12 cellular contexts compared by ENCODE assay signal in the genomic region with DNA sequence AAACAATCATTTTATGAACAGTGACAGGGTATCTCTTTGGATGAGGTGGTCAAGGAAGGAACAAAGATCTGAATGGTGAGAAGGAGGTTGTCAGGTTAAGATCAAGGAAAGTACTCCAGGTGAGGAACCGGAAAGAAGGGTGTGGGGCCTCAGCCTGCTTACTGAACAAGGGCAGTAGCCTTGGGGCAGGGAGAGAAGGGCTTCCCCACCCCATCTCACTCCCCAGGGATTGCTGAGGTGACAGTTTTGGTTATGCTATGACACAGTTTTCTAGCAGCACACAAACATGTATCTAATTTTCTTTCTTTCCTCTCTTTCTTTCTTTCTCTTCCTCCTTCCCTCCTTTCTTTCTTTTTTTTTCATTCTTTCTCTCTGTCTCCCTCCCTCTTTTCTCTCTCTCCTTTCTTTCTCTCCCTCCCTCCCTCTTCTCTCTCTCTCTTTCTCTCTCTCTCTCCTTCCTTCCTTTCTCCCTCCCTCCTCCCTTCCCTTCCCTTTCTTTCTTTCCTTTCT. TPM values are rescaled to one million over a fixed set of nuclear protein-coding genes. Genes with fewer than 3 reads are reported as not detected.
DNase-seq lines count a peak whose midpoint lies in the region; ATAC-seq and TF ChIP-seq lines count a peak whose summit lies in the region.
"Had no signal": no experiment of that assay in that cellular context is flagged by ENCODE, and none has a peak within 500 bp of the region (broad histone marks: within the 10 kb centered on the region; RNA-seq: fewer than 3 reads in every experiment).

No MANE protein-coding gene starts in this region.

- H3K9ac ChIP-seq in PC-3 (ENCODE audit: low read length) = no peak overlapping the region

- POLR2A ChIA-PET in PC-3 (lab: Charles Lee; ENCODE audit: unreplicated experiment) = no interaction called here

- no peaks in the 10 kb centered on the region for H3F3A ChIP-seq in PC-3 (ENCODE audit: low read length, unreplicated experiment)

- H3K36me3 Mint-ChIP-seq in activated T-cell treated with anti-CD3 and anti-CD28 coated beads, Interleukin-2, amount 50 U/mL, for 24 hours (ENCODE audit: low read depth) = peaks cover 7% of the 10 kb centered on the region
- H3K36me3 Mint-ChIP-seq in stimulated activated naive B cell treated with anti-CD40 and anti-IgM and Interleukin-4, amounts not matched to agents 10 μg/mL and 1 μg/mL and 100 μg/mL, for 72 hours = peaks cover 4 to 7% of the 10 kb centered on the region in 2 donors
- H3K36me3 Mint-ChIP-seq: activated naive CD8-positive, alpha-beta T cell treated with anti-CD3 and anti-CD28 coated beads, Interleukin-2, amount 10 ng/mL, durations not matched to agents 7 days and 5 days had no signal

- 61% methylated on average over 1 of the region's 1 CpG for WGBS in right cardiac atrium

- H3K4me3 ChIP-seq in PC-3 (ENCODE audit: low read length) = no peak overlapping the region
- no peak overlapping the region for H3K4me3 ChIP-seq in right cardiac atrium (ENCODE audit: low read length)

- no peak for DNase-seq in activated T-cell treated with anti-CD3 and anti-CD28 coated beads, Interleukin-2, amount 50 U/mL, for 24 hours
- DNase-seq in activated T-cell treated with anti-CD3 and anti-CD28 coated beads for 4 hours = no peak
- peak; percentile 8 for DNase-seq in PC-3
- DNase-seq in stimulated activated naive B cell treated with anti-CD40 and anti-IgM and Interleukin-4, amounts not matched to agents 10 μg/mL and 1 μg/mL and 100 μg/mL, for 72 hours = peak; percentile 59
- no peak for DNase-seq in stimulated activated CD4-positive, alpha-beta T cell treated with anti-CD3 and anti-CD28 coated beads, Interleukin-12 subunit alpha, Interleukin-12 subunit beta, amount 100 ng/mL, for 4 hours
- DNase-seq in right cardiac atrium = no peak
- DNase-seq in germinal center (ENCODE audit: low spot score) = no peak
- DNase-seq: activated naive CD8-positive, alpha-beta T cell treated with anti-CD3 and anti-CD28 coated beads, Interleukin-2, amount 10 ng/mL, durations not matched to agents 7 days and 5 days; naive thymus-derived CD4-positive, alpha-beta T cell; NCI-H1105; T-helper 9 cell had no signal

- H3K4me2 ChIP-seq in PC-3 (ENCODE audit: low read length) = no peak overlapping the region

- H4K20me1 ChIP-seq in PC-3 (ENCODE audit: low read length) = no peaks in the 10 kb centered on the region

- H3K27me3 ChIP-seq in PC-3 (ENCODE audit: low read length) (no peaks in the 10 kb centered on the region), right cardiac atrium (ENCODE audit: control insufficient read depth, insufficient read depth) (no peaks in the 10 kb centered on the region)

- H3K4me3 Mint-ChIP-seq in activated T-cell treated with anti-CD3 and anti-CD28 coated beads, Interleukin-2, amount 50 U/mL, for 24 hours = no peak overlapping the region
- no peak overlapping the region for H3K4me3 Mint-ChIP-seq in stimulated activated naive B cell treated with anti-CD40 and anti-IgM and Interleukin-4, amounts not matched to agents 10 μg/mL and 1 μg/mL and 100 μg/mL, for 72 hours
- H3K4me3 Mint-ChIP-seq: activated naive CD8-positive, alpha-beta T cell treated with anti-CD3 and anti-CD28 coated beads, Interleukin-2, amount 10 ng/mL, durations not matched to agents 7 days and 5 days; naive thymus-derived CD4-positive, alpha-beta T cell had no signal

- peaks cover 8% of the 10 kb centered on the region for H3K4me1 Mint-ChIP-seq in activated T-cell treated with anti-CD3 and anti-CD28 coated beads, Interleukin-2, amount 50 U/mL, for 24 hours (ENCODE audit: low read depth)
- peaks cover 6 to 22% of the 10 kb centered on the region in 2 donors for H3K4me1 Mint-ChIP-seq in stimulated activated naive B cell treated with anti-CD40 and anti-IgM and Interleukin-4, amounts not matched to agents 10 μg/mL and 1 μg/mL and 100 μg/mL, for 72 hours
- H3K4me1 Mint-ChIP-seq: activated naive CD8-positive, alpha-beta T cell treated with anti-CD3 and anti-CD28 coated beads, Interleukin-2, amount 10 ng/mL, durations not matched to agents 7 days and 5 days had no signal

- peaks cover 4% of the 10 kb centered on the region; the same call in 1 of the 2 replicates for H3K79me2 ChIP-seq in PC-3 (ENCODE audit: low read length)

- H3K36me3 ChIP-seq in PC-3 (ENCODE audit: low read depth, low read length) = no peaks in the 10 kb centered on the region

- H3K27me3 Mint-ChIP-seq in activated T-cell treated with anti-CD3 and anti-CD28 coated beads, Interleukin-2, amount 50 U/mL, for 24 hours = no peaks in the 10 kb centered on the region
- no peaks in the 10 kb centered on the region for H3K27me3 Mint-ChIP-seq in stimulated activated naive B cell treated with anti-CD40 and anti-IgM and Interleukin-4, amounts not matched to agents 10 μg/mL and 1 μg/mL and 100 μg/mL, for 72 hours

- no peak for TF ChIP-seq CTCF in PC-3 (conservative IDR thresholded peaks at IDR 0.05; ENCODE audit: low read depth, low read length)

- H3K9me2 ChIP-seq in PC-3 (replicated peaks; ENCODE audit: low read length) = no peaks in the 10 kb centered on the region

- H3K9me3 ChIP-seq in PC-3 (ENCODE audit: low read length) (no peaks in the 10 kb centered on the region), right cardiac atrium (ENCODE audit: control insufficient read depth, low read length) (no peaks in the 10 kb centered on the region)

- intact Hi-C loops in PC-3 (cut with micrococcal nuclease) = no loop called here
- intact Hi-C loops in right cardiac atrium (cut with DNase I) = no loop called here

- peak overlapping the region; percentile 40; the same call in 1 of the 2 replicates for H2AFZ ChIP-seq in PC-3 (ENCODE audit: low read length)

- H3K27ac ChIP-seq in PC-3 (ENCODE audit: low read length) (no peak overlapping the region), right cardiac atrium (ENCODE audit: low read length) (no peak overlapping the region)

- peak overlapping the region; percentile 0 for H3K27ac Mint-ChIP-seq in activated T-cell treated with anti-CD3 and anti-CD28 coated beads, Interleukin-2, amount 50 U/mL, for 24 hours
- no peak overlapping the region for H3K27ac Mint-ChIP-seq in stimulated activated naive B cell treated with anti-CD40 and anti-IgM and Interleukin-4, amounts not matched to agents 10 μg/mL and 1 μg/mL and 100 μg/mL, for 72 hours
- H3K27ac Mint-ChIP-seq: activated naive CD8-positive, alpha-beta T cell treated with anti-CD3 and anti-CD28 coated beads, Interleukin-2, amount 10 ng/mL, durations not matched to agents 7 days and 5 days had no signal

- peak; percentile 51 for ATAC-seq in HG02678 (IDR thresholded peaks at IDR 0.05; ENCODE audit: unreplicated experiment)
- no peak for ATAC-seq in PC-3
- peak; percentile 54 to 63 for ATAC-seq in stimulated activated naive B cell treated with anti-CD40 and anti-IgM and Interleukin-4, amounts not matched to agents 10 μg/mL and 1 μg/mL and 100 μg/mL, for 72 hours (replicated peaks)
- no peak for ATAC-seq in right cardiac atrium
- ATAC-seq: naive thymus-derived CD4-positive, alpha-beta T cell had no signal

- CTCF ChIA-PET in PC-3 (lab: Charles Lee) = no interaction called here

- H3K9me3 Mint-ChIP-seq in activated T-cell treated with anti-CD3 and anti-CD28 coated beads, Interleukin-2, amount 50 U/mL, for 24 hours = no peaks in the 10 kb centered on the region
- no peaks in the 10 kb centered on the region for H3K9me3 Mint-ChIP-seq in stimulated activated naive B cell treated with anti-CD40 and anti-IgM and Interleukin-4, amounts not matched to agents 10 μg/mL and 1 μg/mL and 100 μg/mL, for 72 hours
- H3K9me3 Mint-ChIP-seq: activated naive CD8-positive, alpha-beta T cell treated with anti-CD3 and anti-CD28 coated beads, Interleukin-2, amount 10 ng/mL, durations not matched to agents 7 days and 5 days; naive thymus-derived CD4-positive, alpha-beta T cell had no signal

- no TSS peak for BruUV-seq in PC-3 (replicated peaks; lab: Mats Ljungman, UMichigan)

- H3K4me1 ChIP-seq in PC-3 (ENCODE audit: insufficient read depth, low read length) = peaks cover 14% of the 10 kb centered on the region
- H3K4me1 ChIP-seq in right cardiac atrium (ENCODE audit: control insufficient read depth, insufficient read depth, low read length) = no peaks in the 10 kb centered on the region

RNA-seq across cellular contexts. Expression of gene HDHD3, which starts 4.1 kb away (rescaled TPM):
- total RNA-seq in PC-3 (2014; rRNA removed) (17.8 and 19.2 TPM in 2 replicates), right cardiac atrium (10 to 100 TPM; 11.0 to 20.0 (median 15.9) TPM)
- 19.6 TPM for polyA plus RNA-seq in right cardiac atrium

RNA-seq across cellular contexts. Expression of gene ALAD, which starts 20.2 kb away (rescaled TPM):
- 6.6 and 7.9 TPM in 2 replicates for total RNA-seq in PC-3 (2014; rRNA removed)
- total RNA-seq in right cardiac atrium = 10 to 100 TPM; 29.9 to 43.6 (median 42.1) TPM
- polyA plus RNA-seq in right cardiac atrium = 39.5 TPM

RNA-seq across cellular contexts. Expression of gene POLE3, which starts 29.6 kb away (rescaled TPM):
- total RNA-seq in PC-3 (2014; rRNA removed) (83.4 and 84.7 TPM in 2 replicates), right cardiac atrium (10 to 100 TPM; 19.7 to 22.4 (median 20.5) TPM)
- 18.0 TPM for polyA plus RNA-seq in right cardiac atrium

RNA-seq across cellular contexts. Expression of gene C9orf43, which starts 29.6 kb away (rescaled TPM):
- total RNA-seq in PC-3 (2014; rRNA removed) (0.29 and 0.52 TPM in 2 replicates), right cardiac atrium (under 1 TPM; 0.20 to 0.47 (median 0.20) TPM)
- 0.23 TPM for polyA plus RNA-seq in right cardiac atrium

RNA-seq across cellular contexts. Expression of gene BSPRY, which starts 31.6 kb away (rescaled TPM):
- 22.6 and 23.7 TPM in 2 replicates for total RNA-seq in PC-3 (2014; rRNA removed)
- total RNA-seq in right cardiac atrium = 1 to 10 TPM in 3 of 4 donors, under 1 TPM in 1; 0.21 to 2.3 (median 1.6) TPM
- polyA plus RNA-seq in right cardiac atrium = 1.4 TPM

Comparison
In these comparisons a context has a peak if more than half of its experiments do, and no peak if none do; other contexts are left out.
1. DNase-seq: peak in PC-3 (single experiment) and stimulated activated naive B cell treated with anti-CD40 and anti-IgM and Interleukin-4, amounts not matched to agents 10 μg/mL and 1 μg/mL and 100 μg/mL, for 72 hours (single experiment); none in activated T-cell treated with anti-CD3 and anti-CD28 coated beads, Interleukin-2, amount 50 U/mL, for 24 hours (single experiment), activated T-cell treated with anti-CD3 and anti-CD28 coated beads for 4 hours (single experiment), stimulated activated CD4-positive, alpha-beta T cell treated with anti-CD3 and anti-CD28 coated beads, Interleukin-12 subunit alpha, Interleukin-12 subunit beta, amount 100 ng/mL, for 4 hours (single experiment), right cardiac atrium (0 of 3) and germinal center (single experiment).
2. ATAC-seq: peak in HG02678 (single experiment) and stimulated activated naive B cell treated with anti-CD40 and anti-IgM and Interleukin-4, amounts not matched to agents 10 μg/mL and 1 μg/mL and 100 μg/mL, for 72 hours (2 of 2); none in PC-3 (single experiment) and right cardiac atrium (0 of 2).